13 cellular contexts compared by ENCODE assay signal in the genomic region with DNA sequence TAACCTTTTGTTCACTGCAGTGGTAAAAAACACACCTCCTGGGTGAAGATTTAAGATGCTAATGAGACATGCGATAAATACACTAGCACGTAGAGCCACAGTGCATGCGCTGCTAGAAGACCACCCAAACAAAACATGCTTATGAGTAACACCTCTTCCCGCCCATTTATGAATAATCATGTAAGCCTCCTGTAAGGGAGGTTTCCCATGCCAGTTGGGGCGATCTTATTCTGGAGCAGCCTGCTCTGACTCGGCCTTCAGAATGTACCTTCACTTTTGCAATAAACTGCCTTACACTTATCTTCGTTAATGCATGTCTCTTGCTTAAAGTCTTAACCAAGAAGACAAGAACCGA. TPM values are rescaled to one million over a fixed set of nuclear protein-coding genes. Genes with fewer than 3 reads are reported as not detected.
DNase-seq lines count a peak whose midpoint lies in the region; ATAC-seq and TF ChIP-seq lines count a peak whose summit lies in the region.
"Had no signal": no experiment of that assay in that cellular context is flagged by ENCODE, and none has a peak within 500 bp of the region (broad histone marks: within the 10 kb centered on the region; RNA-seq: fewer than 3 reads in every experiment).

No MANE protein-coding gene starts in this region.

- H3K9me3 ChIP-seq in osteoblast (ENCODE audit: low read depth, low read length) = no peaks in the 10 kb centered on the region
- H3K9me3 ChIP-seq: BLaER1, Peyer's patch had no signal

- peak; percentile 9 for DNase-seq in EH (ENCODE audit: low read depth)
- no peak for DNase-seq in GM23338 (ENCODE audit: low spot score)
- DNase-seq in amniotic epithelial cell (ENCODE audit: low read depth) = peak; percentile 14
- peak; percentile 49 for DNase-seq in osteoblast (ENCODE audit: insufficient read length, low spot score, missing footprints)
- no peak for DNase-seq in iPS-NIHi7 (ENCODE audit: extremely low spot score)
- DNase-seq in NCI-H1092 (lab: John Stamatoyannopoulos, UW) = no peak
- no peak for DNase-seq in H4 (ENCODE audit: low spot score)
- DNase-seq: NCI-H1436 treated with DMSO at 0.1 percent for 48 hours had no signal

- H3K36me3 ChIP-seq in GM23338 (ENCODE audit: insufficient read depth) (no peaks in the 10 kb centered on the region), osteoblast (ENCODE audit: insufficient read depth, low read length) (peaks cover 34% of the 10 kb centered on the region)
- H3K36me3 ChIP-seq: Peyer's patch had no signal

- H3K4me1 ChIP-seq in GM23338 (ENCODE audit: insufficient read depth) = no peaks in the 10 kb centered on the region
- peaks cover 4% of the 10 kb centered on the region for H3K4me1 ChIP-seq in osteoblast (ENCODE audit: insufficient read depth, low read length)
- H3K4me1 ChIP-seq: Peyer's patch had no signal

- H3K27me3 Mint-ChIP-seq in GM23338 (ENCODE audit: insufficient read depth, low read depth, poor library complexity) = peaks cover 19% of the 10 kb centered on the region
- H3K27me3 Mint-ChIP-seq: CD8-positive, alpha-beta memory T cell had no signal

- no peak overlapping the region for H3K4me2 ChIP-seq in GM23338
- H3K4me2 ChIP-seq in osteoblast (ENCODE audit: insufficient read depth, low read length) = no peak overlapping the region

- H3K27me3 ChIP-seq in GM23338 (ENCODE audit: insufficient read depth) (peaks cover 4% of the 10 kb centered on the region; the same call in 1 of the 2 replicates), osteoblast (ENCODE audit: insufficient read depth, low read length) (no peaks in the 10 kb centered on the region)
- H3K27me3 ChIP-seq: BLaER1, Peyer's patch had no signal

- H4K20me1 ChIP-seq in GM23338 (replicated peaks; ENCODE audit: insufficient read depth) = no peaks in the 10 kb centered on the region
- peaks cover 4% of the 10 kb centered on the region for H4K20me1 ChIP-seq in osteoblast (ENCODE audit: insufficient read depth, low read length)
- H4K20me1 ChIP-seq: BLaER1 had no signal

- H3K79me2 ChIP-seq in GM23338 (replicated peaks; ENCODE audit: insufficient read depth) (no peaks in the 10 kb centered on the region), osteoblast (ENCODE audit: insufficient read depth, low read length) (no peaks in the 10 kb centered on the region)

- peaks cover 18% of the 10 kb centered on the region for H3K4me1 Mint-ChIP-seq in GM23338

- H3K4me3 Mint-ChIP-seq in GM23338 = no peak overlapping the region
- H3K4me3 Mint-ChIP-seq: CD8-positive, alpha-beta memory T cell had no signal

- H3K4me3 ChIP-seq in GM23338 = no peak overlapping the region
- no peak overlapping the region for H3K4me3 ChIP-seq in osteoblast (ENCODE audit: insufficient read depth, low read length)
- H3K4me3 ChIP-seq: BLaER1, Peyer's patch had no signal

- H3F3A ChIP-seq in GM23338 (replicated peaks; ENCODE audit: low read depth) = no peaks in the 10 kb centered on the region

- no peak overlapping the region for H3K27ac Mint-ChIP-seq in GM23338

- ATAC-seq in GM23338 = no peak
- ATAC-seq in HG03521 (IDR thresholded peaks at IDR 0.05; ENCODE audit: unreplicated experiment) = no peak

- no peaks in the 10 kb centered on the region for H3K9me3 Mint-ChIP-seq in GM23338
- H3K9me3 Mint-ChIP-seq: CD8-positive, alpha-beta memory T cell had no signal

- H2AFZ ChIP-seq in GM23338 (peak overlapping the region; percentile 40; the same call in 1 of the 2 replicates), osteoblast (ENCODE audit: low read length) (no peak overlapping the region)

- no peaks in the 10 kb centered on the region for H3K9me2 ChIP-seq in GM23338 (ENCODE audit: insufficient read depth)

- H3K27ac ChIP-seq in GM23338 (ENCODE audit: low read depth) (no peak overlapping the region), osteoblast (ENCODE audit: low read depth, low read length) (peak overlapping the region; percentile 49)
- H3K27ac ChIP-seq: KMS-11, Peyer's patch had no signal

- peaks cover 3% of the 10 kb centered on the region; the same call in 1 of the 3 replicates for H3K36me3 Mint-ChIP-seq in GM23338 (ENCODE audit: low read depth)

- TF ChIP-seq CTCF in GM23338 (conservative IDR thresholded peaks at IDR 0.05; ENCODE audit: low read depth in 2 of 2) = no peak
- TF ChIP-seq CTCF in osteoblast (IDR thresholded peaks at IDR 0.05; ENCODE audit: extremely low read depth, low read depth, low read length) = no peak

TF ChIP-seq in GM23338, 12 proteins besides CTCF, POLR2A, EP300 and RAD21:
- no peak for TF ChIP-seq EZH2phosphoT487 (IDR thresholded peaks at IDR 0.05; ENCODE audit: unreplicated experiment)

RNA-seq across cellular contexts. Expression of a gene that starts 18.1 kb away (rescaled TPM):
- 16.6 and 17.0 TPM in 2 replicates for total RNA-seq in GM23338 (2014; rRNA removed; shearing (Covaris generic))
- 1.8 and 2.2 TPM in 2 replicates for polyA plus RNA-seq in GM23338 (2016; fragmentation: Nextera tagmentation; extraction: Ambion mirVana)
- 18.3 and 23.9 TPM in 2 replicates for total RNA-seq in osteoblast
- 7.7 TPM in 2 replicates for total RNA-seq in H4 (2014; rRNA removed; shearing (Covaris generic))

RNA-seq across cellular contexts. Expression of a gene that starts 39.9 kb away (rescaled TPM):
- 12.1 and 16.0 TPM in 2 replicates for total RNA-seq in GM23338 (2014; rRNA removed; shearing (Covaris generic))
- 2.4 and 2.8 TPM in 2 replicates for polyA plus RNA-seq in GM23338 (2016; fragmentation: Nextera tagmentation; extraction: Ambion mirVana)
- 36.9 and 46.6 TPM in 2 replicates for total RNA-seq in osteoblast
- total RNA-seq in H4 (2014; rRNA removed; shearing (Covaris generic)) = 8.6 and 13.7 TPM in 2 replicates

RNA-seq across cellular contexts. Expression of a gene that starts 51.7 kb away (rescaled TPM):
- 32.0 and 43.5 TPM in 2 replicates for total RNA-seq in GM23338 (2014; rRNA removed; shearing (Covaris generic))
- polyA plus RNA-seq in GM23338 (2016; fragmentation: Nextera tagmentation; extraction: Ambion mirVana) = 27.7 and 29.2 TPM in 2 replicates
- total RNA-seq in osteoblast = 36.9 and 49.8 TPM in 2 replicates
- total RNA-seq in H4 (2014; rRNA removed; shearing (Covaris generic)) = 5.7 and 9.1 TPM in 2 replicates

Comparison
In these comparisons a context has a peak if more than half of its experiments do, and no peak if none do; other contexts are left out.
1. DNase-seq: peak in EH (single experiment), amniotic epithelial cell (single experiment) and osteoblast (single experiment); none in GM23338 (single experiment), iPS-NIHi7 (single experiment), NCI-H1092 (single experiment) and H4 (single experiment).